In genomic region chr4:56648245-56649151, GRCh38 we compare ENCODE assay signal across 17 cellular contexts. TPM values are rescaled to one million over a fixed set of nuclear protein-coding genes. Genes with fewer than 3 reads are reported as not detected.
DNase-seq lines count a peak whose midpoint lies in the region; ATAC-seq and TF ChIP-seq lines count a peak whose summit lies in the region.
"Had no signal": no experiment of that assay in that cellular context is flagged by ENCODE, and none has a peak within 500 bp of the region (broad histone marks: within the 10 kb centered on the region; RNA-seq: fewer than 3 reads in every experiment).

No MANE protein-coding gene starts in this region.

- H3K9me3 Mint-ChIP-seq in activated naive CD4-positive, alpha-beta T cell treated with anti-CD3 and anti-CD28 coated beads, Interleukin-2, amount 50 U/mL, for 24 hours: peaks cover 5% of the 10 kb centered on the region
- peaks cover 13% of the 10 kb centered on the region for H3K9me3 Mint-ChIP-seq in activated CD8-positive, alpha-beta T cell treated with anti-CD3 and anti-CD28 coated beads for 36 hours

- POLR2A ChIA-PET in activated CD8-positive, alpha-beta T cell treated with anti-CD3 and anti-CD28 coated beads for 36 hours (lab: Charles Lee): interaction anchor here (0.6 to 4.3 kb wide), 10 partner anchors 7 to 388 kb away, joined by 3 to 21 read pairs (median 3); partner anchors contain the start of genes HOPX, PAICS, PPAT and REST

- peaks cover 2% of the 10 kb centered on the region for H3K27me3 Mint-ChIP-seq in activated naive CD4-positive, alpha-beta T cell treated with anti-CD3 and anti-CD28 coated beads, Interleukin-2, amount 50 U/mL, for 24 hours
- H3K27me3 Mint-ChIP-seq in activated CD8-positive, alpha-beta T cell treated with anti-CD3 and anti-CD28 coated beads for 36 hours: peaks cover under 1% of the 10 kb centered on the region

- CTCF ChIA-PET in activated CD8-positive, alpha-beta T cell treated with anti-CD3 and anti-CD28 coated beads for 36 hours (lab: Charles Lee): interaction anchor here (1.0 to 3.0 kb wide), 5 partner anchors 8 to 701 kb away, joined by 3 to 26 read pairs (median 6); no protein-coding TSS in a partner anchor

- TF ChIP-seq CTCF in activated CD8-positive, alpha-beta T cell treated with anti-CD3 and anti-CD28 coated beads for 36 hours (IDR thresholded peaks at IDR 0.05): no peak

- peak; percentile 17 for ATAC-seq in activated CD8-positive, alpha-beta T cell treated with anti-CD3 and anti-CD28 coated beads for 36 hours
- ATAC-seq in HG03565 (IDR thresholded peaks at IDR 0.05; ENCODE audit: unreplicated experiment) (no peak), GM18858 (IDR thresholded peaks at IDR 0.05; ENCODE audit: unreplicated experiment) (no peak)
- ATAC-seq: heart left ventricle, psoas muscle, WTC11 had no signal

- peak overlapping the region; percentile 11 for H3K27ac Mint-ChIP-seq in activated naive CD4-positive, alpha-beta T cell treated with anti-CD3 and anti-CD28 coated beads, Interleukin-2, amount 50 U/mL, for 24 hours
- peak overlapping the region; percentile 92 for H3K27ac Mint-ChIP-seq in activated CD8-positive, alpha-beta T cell treated with anti-CD3 and anti-CD28 coated beads for 36 hours
- H3K27ac Mint-ChIP-seq: WTC11 had no signal

- intact Hi-C loops in activated CD8-positive, alpha-beta T cell treated with anti-CD3 and anti-CD28 coated beads for 36 hours (cut with micrococcal nuclease): no loop called here

- H3K36me3 Mint-ChIP-seq in activated naive CD4-positive, alpha-beta T cell treated with anti-CD3 and anti-CD28 coated beads, Interleukin-2, amount 50 U/mL, for 24 hours: peaks cover 6% of the 10 kb centered on the region
- peaks cover 48% of the 10 kb centered on the region for H3K36me3 Mint-ChIP-seq in activated CD8-positive, alpha-beta T cell treated with anti-CD3 and anti-CD28 coated beads for 36 hours (ENCODE audit: low read depth)

- no peak overlapping the region for H3K4me3 Mint-ChIP-seq in activated naive CD4-positive, alpha-beta T cell treated with anti-CD3 and anti-CD28 coated beads, Interleukin-2, amount 50 U/mL, for 24 hours
- H3K4me3 Mint-ChIP-seq in activated CD8-positive, alpha-beta T cell treated with anti-CD3 and anti-CD28 coated beads for 36 hours: no peak overlapping the region
- H3K4me3 Mint-ChIP-seq: WTC11 had no signal

- H3K4me1 Mint-ChIP-seq in activated naive CD4-positive, alpha-beta T cell treated with anti-CD3 and anti-CD28 coated beads, Interleukin-2, amount 50 U/mL, for 24 hours: peaks cover 39% of the 10 kb centered on the region
- peaks cover 57% of the 10 kb centered on the region for H3K4me1 Mint-ChIP-seq in activated CD8-positive, alpha-beta T cell treated with anti-CD3 and anti-CD28 coated beads for 36 hours (ENCODE audit: low read depth)

- H3K27ac ChIP-seq in epithelial cell of prostate (peak overlapping the region; percentile 11), temporal lobe (ENCODE audit: low read depth, low read length) (peak overlapping the region; percentile 29)
- H3K27ac ChIP-seq: cardiac muscle cell, psoas muscle had no signal

- no peak for DNase-seq in activated naive CD4-positive, alpha-beta T cell (lab: John Stamatoyannopoulos, UW)
- no peak for DNase-seq in activated CD8-positive, alpha-beta T cell treated with anti-CD3 and anti-CD28 coated beads for 36 hours
- no peak for DNase-seq in epithelial cell of prostate (ENCODE audit: low read depth, low spot score)
- no peak for DNase-seq in stimulated activated CD4-positive, alpha-beta T cell treated with anti-CD3 and anti-CD28 coated beads, Interleukin-4, amount 100 ng/mL, for 1 hour
- DNase-seq: DMS153; heart left ventricle; NCI-H2029; psoas muscle; stimulated activated CD4-positive, alpha-beta T cell treated with anti-CD3 and anti-CD28 coated beads, Interleukin-15, amount 100 ng/mL, for 24 hours; trophoblast cell had no signal

RNA-seq across cellular contexts. Expression of gene HOPX, which starts 32.6 kb away (rescaled TPM):
- 10 to 100 TPM; 55.8 to 58.7 TPM for total RNA-seq in activated CD8-positive, alpha-beta T cell treated with anti-CD3 and anti-CD28 coated beads for 36 hours
- total RNA-seq in temporal lobe: 58.0 TPM
- total RNA-seq: epithelial cell of proximal tubule had no signal
